Comparison of ENCODE assay signal across 17 cellular contexts in genomic region chr6:41284726-41285125, GRCh38. TPM values are rescaled to one million over a fixed set of nuclear protein-coding genes. Genes with fewer than 3 reads are reported as not detected.
DNase-seq lines count a peak whose midpoint lies in the region; TF ChIP-seq lines count a peak whose summit lies in the region.
"Had no signal": no experiment of that assay in that cellular context is flagged by ENCODE, and none has a peak within 500 bp of the region (broad histone marks: within the 10 kb centered on the region; RNA-seq: fewer than 3 reads in every experiment).

No MANE protein-coding gene starts in this region.

- H3K27me3 Mint-ChIP-seq in neural progenitor cell (ENCODE audit: insufficient read depth, low read depth) = peaks cover 8% of the 10 kb centered on the region

- intact Hi-C loops in testis (cut with DNase I; ENCODE audit: low total_unique reads) = no loop called here

- TF ChIP-seq CTCF in fibroblast of mammary gland (conservative IDR thresholded peaks at IDR 0.05; ENCODE audit: control insufficient read depth, insufficient read depth, low read depth, low read length) = no peak
- TF ChIP-seq CTCF in retinal pigment epithelial cell (conservative IDR thresholded peaks at IDR 0.05; ENCODE audit: low read depth, low read length) = no peak
- no peak for TF ChIP-seq CTCF in testis (IDR thresholded peaks at IDR 0.05)
- TF ChIP-seq CTCF in neural progenitor cell (IDR thresholded peaks at IDR 0.05) = no peak

- DNase-seq in EH (ENCODE audit: low read depth) (peak; percentile 21), M059J (ENCODE audit: low read depth) (peak; percentile 31), fibroblast of mammary gland (ENCODE audit: low read depth) (peak; percentile 75), retinal pigment epithelial cell (ENCODE audit: low read depth) (peak; percentile 2), testis (no peak), HuH-7 (ENCODE audit: low spot score) (no peak), neural progenitor cell (ENCODE audit: low spot score) (no peak)
- DNase-seq: activated CD8-positive, alpha-beta memory T cell treated with anti-CD3 and anti-CD28 coated beads for 24 hours; CD4-positive, alpha-beta memory T cell; effector memory CD8-positive, alpha-beta T cell; MV-4-11; naive thymus-derived CD8-positive, alpha-beta T cell; retina; stimulated activated CD4-positive, alpha-beta T cell treated with anti-CD3 and anti-CD28 coated beads, Interleukin-2, amount 100 ng/mL, for 48 hours had no signal

- H3K4me3 ChIP-seq in fibroblast of mammary gland (ENCODE audit: control insufficient read depth, low read depth, low read length) (no peak overlapping the region), retinal pigment epithelial cell (ENCODE audit: low read length) (no peak overlapping the region), testis (no peak overlapping the region), neural progenitor cell (no peak overlapping the region)

- WGBS in testis, 2 donors = 11 to 42% methylated on average over 1 of the region's 1 CpG

- H3K36me3 ChIP-seq in testis (ENCODE audit: low read depth, missing control alignments) (no peaks in the 10 kb centered on the region), neural progenitor cell (no peaks in the 10 kb centered on the region)

- H3K9ac ChIP-seq in neural progenitor cell = no peak overlapping the region

- H3K4me1 Mint-ChIP-seq in neural progenitor cell = peaks cover 25% of the 10 kb centered on the region
- H3K4me1 Mint-ChIP-seq: CD4-positive, alpha-beta memory T cell had no signal

- no peak for TF ChIP-seq POLR2A in testis (IDR thresholded peaks at IDR 0.05)

- H3K9me3 ChIP-seq in testis = no peaks in the 10 kb centered on the region
- H3K9me3 ChIP-seq in neural progenitor cell (ENCODE audit: low read depth) = no peaks in the 10 kb centered on the region

- H3K27ac Mint-ChIP-seq in neural progenitor cell = no peak overlapping the region
- H3K27ac Mint-ChIP-seq: CD4-positive, alpha-beta memory T cell; effector memory CD8-positive, alpha-beta T cell had no signal

- H3K9me3 Mint-ChIP-seq in neural progenitor cell = peaks cover 4% of the 10 kb centered on the region
- H3K9me3 Mint-ChIP-seq: effector memory CD8-positive, alpha-beta T cell had no signal

- H3K27me3 ChIP-seq in testis = no peaks in the 10 kb centered on the region
- H3K27me3 ChIP-seq in neural progenitor cell = no peaks in the 10 kb centered on the region

- no peaks in the 10 kb centered on the region for H3K79me2 ChIP-seq in neural progenitor cell (ENCODE audit: low read depth)

- no peak overlapping the region for H2AFZ ChIP-seq in neural progenitor cell (replicated peaks)

- H3K4me3 Mint-ChIP-seq in neural progenitor cell = no peak overlapping the region
- H3K4me3 Mint-ChIP-seq: CD4-positive, alpha-beta memory T cell; effector memory CD8-positive, alpha-beta T cell; naive thymus-derived CD8-positive, alpha-beta T cell had no signal

- no peak overlapping the region for H3K4me2 ChIP-seq in neural progenitor cell

- no peaks in the 10 kb centered on the region for H3K36me3 Mint-ChIP-seq in neural progenitor cell
- H3K36me3 Mint-ChIP-seq: CD4-positive, alpha-beta memory T cell had no signal

- H3K27ac ChIP-seq in testis = no peak overlapping the region
- H3K27ac ChIP-seq in neural progenitor cell = no peak overlapping the region

- H4K20me1 ChIP-seq in neural progenitor cell (ENCODE audit: low read depth) = no peaks in the 10 kb centered on the region

- H3F3A ChIP-seq in neural progenitor cell (ENCODE audit: low read depth) = no peaks in the 10 kb centered on the region

- H3K4me1 ChIP-seq in testis (no peaks in the 10 kb centered on the region), neural progenitor cell (no peaks in the 10 kb centered on the region)

RNA-seq across cellular contexts. Expression of gene TREM1, which starts 1.8 kb away (rescaled TPM):
- total RNA-seq in M059J (2014; rRNA removed; shearing (Covaris generic)) = not detected in 2 replicates
- total RNA-seq in testis (under 1 TPM; 0.16 to 0.93 TPM), neural progenitor cell (ENCODE audit: low replicate concordance) (not detected in 2 replicates)
- polyA plus RNA-seq in testis (ENCODE audit: insufficient read depth, low read depth, low replicate concordance) = 1.4 TPM
- total RNA-seq: CD4-positive, alpha-beta memory T cell; naive thymus-derived CD8-positive, alpha-beta T cell had no signal
- polyA plus RNA-seq: CD4-positive, alpha-beta memory T cell had no signal

RNA-seq across cellular contexts. Expression of gene NCR2, which starts 50.7 kb away (rescaled TPM):
- not detected in 2 replicates for total RNA-seq in M059J (2014; rRNA removed; shearing (Covaris generic))
- not detected for total RNA-seq in testis
- not detected for polyA plus RNA-seq in testis (ENCODE audit: insufficient read depth, low read depth, low replicate concordance)
- not detected in 2 replicates for total RNA-seq in neural progenitor cell (ENCODE audit: low replicate concordance)
- total RNA-seq: CD4-positive, alpha-beta memory T cell; HT-29; left lobe of liver; naive thymus-derived CD8-positive, alpha-beta T cell; urinary bladder had no signal
- polyA plus RNA-seq: CD4-positive, alpha-beta memory T cell; naive thymus-derived CD8-positive, alpha-beta T cell; urinary bladder had no signal

RNA-seq across cellular contexts. Expression of gene TREML4, which starts 56.6 kb away (rescaled TPM):
- total RNA-seq in M059J (2014; rRNA removed; shearing (Covaris generic)) = not detected in 2 replicates
- not detected for total RNA-seq in testis
- polyA plus RNA-seq in testis (ENCODE audit: insufficient read depth, low read depth, low replicate concordance) = not detected
- not detected in 2 replicates for total RNA-seq in neural progenitor cell (ENCODE audit: low replicate concordance)
- total RNA-seq: CD4-positive, alpha-beta memory T cell; HT-29; left lobe of liver; naive thymus-derived CD8-positive, alpha-beta T cell; urinary bladder had no signal
- polyA plus RNA-seq: CD4-positive, alpha-beta memory T cell; naive thymus-derived CD8-positive, alpha-beta T cell had no signal

Comparison
In these comparisons a context has a peak if more than half of its experiments do, and no peak if none do; other contexts are left out.
1. DNase-seq: peak in EH (single experiment), M059J (single experiment), fibroblast of mammary gland (single experiment) and retinal pigment epithelial cell (single experiment); none in testis (single experiment), HuH-7 (single experiment) and neural progenitor cell (single experiment).